1 cellular context compared by ENCODE assay signal in genomic region chr11:85076535-85077330, GRCh38.
TF ChIP-seq lines count a peak whose summit lies in the region.

No MANE protein-coding gene starts in this region.

TF ChIP-seq in HepG2, 621 proteins besides CTCF, POLR2A, EP300 and RAD21 (continued from another document):
- TF ChIP-seq AHDC1 (CRISPR knock-in tag; IDR thresholded peaks at IDR 0.05; ENCODE audit: borderline replicate concordance) (no peak), TSC22D2 (CRISPR knock-in tag; IDR thresholded peaks at IDR 0.05; ENCODE audit: borderline replicate concordance) (no peak), ZNF558 (CRISPR knock-in tag; IDR thresholded peaks at IDR 0.05; ENCODE audit: borderline replicate concordance) (no peak), MAFK (conservative IDR thresholded peaks at IDR 0.05 in 1 of 2, IDR thresholded peaks at IDR 0.05 in 1 of 2; ENCODE audit: low read length in 2 of 2) (peak in 1 of 2 experiments; percentile 27; a peak in 2 of 4 replicates), NONO (IDR thresholded peaks at IDR 0.05) (no peak), NONO (CRISPR knock-in tag; conservative IDR thresholded peaks at IDR 0.05) (no peak)
TF ChIP-seq in HepG2: peak in this region for 2.
